8 cellular contexts compared by ENCODE assay signal in the genomic region with DNA sequence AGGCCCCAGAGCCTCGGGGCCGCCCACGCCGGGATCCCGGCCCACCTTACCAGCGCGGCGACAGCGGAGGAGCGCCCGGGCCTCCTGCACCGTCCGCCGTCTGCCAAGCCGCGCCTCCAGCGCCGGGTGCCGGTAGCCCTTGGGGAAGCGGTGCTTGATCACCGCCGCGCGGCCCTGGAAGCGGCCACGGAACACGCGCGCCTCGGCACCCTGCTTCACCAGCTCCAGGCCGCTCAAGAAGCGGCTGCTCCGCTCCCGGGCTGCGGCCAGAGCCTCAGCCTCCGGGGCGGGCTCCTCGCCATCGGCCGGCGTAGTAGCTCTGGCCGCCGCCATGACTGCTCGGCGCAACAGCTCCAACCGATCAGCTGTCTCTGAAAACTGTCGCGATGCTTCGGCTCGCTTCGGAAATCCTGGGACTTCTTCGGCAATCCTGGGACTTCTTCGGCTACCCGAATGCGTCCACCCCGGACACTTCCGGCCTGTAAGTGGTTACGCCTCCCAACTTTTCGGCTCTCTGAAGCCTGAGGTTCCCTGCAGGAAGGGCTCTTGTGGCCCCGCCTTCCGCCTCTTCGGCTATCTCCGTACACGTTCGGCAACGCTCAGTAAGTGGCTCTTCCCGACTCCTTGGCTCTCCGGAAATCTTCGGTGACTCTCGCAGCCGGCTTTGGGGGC. TPM values are rescaled to one million over a fixed set of nuclear protein-coding genes. Genes with fewer than 3 reads are reported as not detected.
DNase-seq lines count a peak whose midpoint lies in the region; ATAC-seq, FAIRE-seq and TF ChIP-seq lines count a peak whose summit lies in the region.

Gene TP53RK, minus strand, starts transcription at position 363 of the 672 bp plus-strand sequence. Its CDS starts 30 bp downstream, at position 333.

- peaks cover 46% of the 10 kb centered on the region for H3K79me2 ChIP-seq in mammary epithelial cell (ENCODE audit: insufficient read depth, low read length)

- peaks cover 4% of the 10 kb centered on the region for H3K4me1 ChIP-seq in mammary epithelial cell (ENCODE audit: insufficient read depth, low read length)
- H3K4me1 ChIP-seq in iPS-20b (ENCODE audit: insufficient read depth, low read length), result peaks cover 12% of the 10 kb centered on the region; the same call in 1 of the 2 replicates
- H3K4me1 ChIP-seq in small intestine (ENCODE audit: control insufficient read depth in 2 of 2, insufficient read depth in 1 of 2, low read depth in 1 of 2, low read length in 1 of 2), result peaks cover 0 to 6% of the 10 kb centered on the region in 2 donors

- intact Hi-C loops in mammary epithelial cell (cut with micrococcal nuclease), result loop anchor here (10.0 kb wide), 1 partner anchor 554 kb away; no protein-coding TSS in a partner anchor

- dilution Hi-C loops in mammary epithelial cell (cut with HindIII; ENCODE audit: low sequenced_read_pairs), result no loop called here

- H3K4me3 ChIP-seq in AG04449 (ENCODE audit: low read depth, low read length), result peak within 1 kb of the TSS; percentile 83
- H3K4me3 ChIP-seq in mammary epithelial cell (replicated peaks in 1 of 3; ENCODE audit: insufficient read depth in 1 of 3, low read depth in 2 of 3, low read length in 3 of 3), result peak within 1 kb of the TSS; percentile 79 to 92 (median 85)
- peak within 1 kb of the TSS; percentile 97 for H3K4me3 ChIP-seq in iPS-20b (ENCODE audit: low read length)
- H3K4me3 ChIP-seq in small intestine (ENCODE audit: low read depth in 1 of 2, low read length in 2 of 2), result peak within 1 kb of the TSS; percentile 85 to 91

- H3K9me3 ChIP-seq in mammary epithelial cell (replicated peaks; ENCODE audit: insufficient read depth, low read length) (no peaks in the 10 kb centered on the region), iPS-20b (ENCODE audit: insufficient read depth, low read depth, low read length) (no peaks in the 10 kb centered on the region; the same call in 1 of the 2 replicates), small intestine (ENCODE audit: control insufficient read depth, low read depth) (no peaks in the 10 kb centered on the region)

- CTCF ChIA-PET in AG04449 (lab: Yijun Ruan, JAX), result interaction anchor here (1.0 to 3.6 kb wide), 3 partner anchors 9 to 340 kb away, joined by 3 to 21 read pairs (median 11); no protein-coding TSS in a partner anchor
- CTCF ChIA-PET in mammary epithelial cell (lab: Charles Lee; ENCODE audit: low non-redundant PET), result interaction anchor here (0.7 kb wide), 1 partner anchor 380 kb away, joined by 4 read pairs; no protein-coding TSS in a partner anchor

- H4K20me1 ChIP-seq in mammary epithelial cell (ENCODE audit: insufficient read depth, low read length), result no peaks in the 10 kb centered on the region

- under 1% methylated on average over 37 of the region's 71 CpGs for WGBS in mammary epithelial cell (ENCODE audit: low coverage, missing lambda C conversion rate)
- 0% methylated on average over 49 to 71 of the region's 71 CpGs for WGBS in small intestine, 3 donors

- H3K9ac ChIP-seq in mammary epithelial cell (ENCODE audit: insufficient read depth, low read length), result peak within 1 kb of the TSS; percentile 95
- peak within 1 kb of the TSS; percentile 88 for H3K9ac ChIP-seq in iPS-20b (ENCODE audit: low read depth, low read length)

- ATAC-seq in GM18870 (IDR thresholded peaks at IDR 0.05; ENCODE audit: unreplicated experiment) (peak; percentile 89), HG03135 (IDR thresholded peaks at IDR 0.05; ENCODE audit: unreplicated experiment) (peak; percentile 95)

- in situ Hi-C loops in mammary epithelial cell (cut with MboI; ENCODE audit: low sequenced_read_pairs in 2 of 2), result no loop called here

- H2AFZ ChIP-seq in mammary epithelial cell (ENCODE audit: low read depth, low read length), result peak within 1 kb of the TSS; percentile 86

- TF ChIP-seq CTCF in AG04449 (IDR thresholded peaks at IDR 0.05; ENCODE audit: insufficient read depth, low read length, missing control alignments) (peak; percentile 25), VCaP (conservative IDR thresholded peaks at IDR 0.05) (peak; percentile 5; the same call in 1 of the 2 replicates), mammary epithelial cell (conservative IDR thresholded peaks at IDR 0.05 in 1 of 2, IDR thresholded peaks at IDR 0.05 in 1 of 2; ENCODE audit: extremely low read depth in 1 of 2, insufficient read depth in 1 of 2, low read depth in 1 of 2, low read length in 2 of 2) (peak; percentile 7 to 29)

- peak; percentile 39 for FAIRE-seq in small intestine (lab: Jason Lieb, UNC)

- POLR2A ChIA-PET in AG04449 (lab: Yijun Ruan, JAX), result interaction anchor here (1.0 kb wide), 1 partner anchor 58 kb away, joined by 3 read pairs; no protein-coding TSS in a partner anchor

- peak within 1 kb of the TSS; percentile 87 for H3K4me2 ChIP-seq in mammary epithelial cell (ENCODE audit: insufficient read depth, low read depth, low read length)

- BruUV-seq in mammary epithelial cell (replicated peaks; lab: Mats Ljungman, UMichigan), result no TSS peak

- no peaks in the 10 kb centered on the region for H3K27me3 ChIP-seq in mammary epithelial cell (ENCODE audit: insufficient read depth, low read length)
- no peaks in the 10 kb centered on the region for H3K27me3 ChIP-seq in iPS-20b (ENCODE audit: insufficient read depth, low read length)
- no peaks in the 10 kb centered on the region for H3K27me3 ChIP-seq in small intestine (ENCODE audit: control insufficient read depth in 2 of 2, insufficient read depth in 2 of 2, low read length in 2 of 2)

- DNase-seq in AG04449 (ENCODE audit: low read depth, low spot score), result peak; percentile 99
- peak; percentile 89 for DNase-seq in NCI-H2196 treated with DMSO at 0.1 percent for 48 hours (lab: John Stamatoyannopoulos, UW; ENCODE audit: unreplicated experiment)
- DNase-seq in mammary epithelial cell, result peak; percentile 100
- peak; percentile 100 for DNase-seq in small intestine

- H3K27ac ChIP-seq in VCaP, result peak within 1 kb of the TSS; percentile 97
- peak within 1 kb of the TSS; percentile 81 for H3K27ac ChIP-seq in mammary epithelial cell (ENCODE audit: insufficient read depth, low read depth, low read length)
- peak within 1 kb of the TSS; percentile 75 for H3K27ac ChIP-seq in iPS-20b (ENCODE audit: low read length)
- peak within 1 kb of the TSS; percentile 97 to 99 for H3K27ac ChIP-seq in small intestine (ENCODE audit: low read depth in 1 of 2, low read length in 1 of 2)

- H3K36me3 ChIP-seq in mammary epithelial cell (ENCODE audit: insufficient read depth, low read length) (no peaks in the 10 kb centered on the region), iPS-20b (ENCODE audit: insufficient read depth, low read depth, low read length) (peaks cover 27% of the 10 kb centered on the region), small intestine (ENCODE audit: control insufficient read depth in 2 of 2, insufficient read depth in 2 of 2, low read length in 2 of 2) (no peaks in the 10 kb centered on the region)

RNA-seq across cellular contexts. Expression of gene TP53RK, which starts in this region (rescaled TPM):
- total RNA-seq in mammary epithelial cell, result 10 to 100 TPM; 14.4 to 18.7 TPM
- polyA plus RNA-seq in mammary epithelial cell (9.1 TPM), small intestine (10 to 100 TPM in 1 of 3 donors, 1 to 10 TPM in 2; 9.4 to 10.8 (median 9.6) TPM)
- polyA minus RNA-seq in mammary epithelial cell, result 15.0 TPM

Comparison
In these comparisons a context has a peak if more than half of its experiments do, and no peak if none do; other contexts are left out.
1. Peak in every context shown above with its lines: DNase-seq, ATAC-seq, H3K4me3 ChIP-seq and H3K27ac ChIP-seq.